Comparison of ENCODE assay signal across 11 cellular contexts in the genomic region with DNA sequence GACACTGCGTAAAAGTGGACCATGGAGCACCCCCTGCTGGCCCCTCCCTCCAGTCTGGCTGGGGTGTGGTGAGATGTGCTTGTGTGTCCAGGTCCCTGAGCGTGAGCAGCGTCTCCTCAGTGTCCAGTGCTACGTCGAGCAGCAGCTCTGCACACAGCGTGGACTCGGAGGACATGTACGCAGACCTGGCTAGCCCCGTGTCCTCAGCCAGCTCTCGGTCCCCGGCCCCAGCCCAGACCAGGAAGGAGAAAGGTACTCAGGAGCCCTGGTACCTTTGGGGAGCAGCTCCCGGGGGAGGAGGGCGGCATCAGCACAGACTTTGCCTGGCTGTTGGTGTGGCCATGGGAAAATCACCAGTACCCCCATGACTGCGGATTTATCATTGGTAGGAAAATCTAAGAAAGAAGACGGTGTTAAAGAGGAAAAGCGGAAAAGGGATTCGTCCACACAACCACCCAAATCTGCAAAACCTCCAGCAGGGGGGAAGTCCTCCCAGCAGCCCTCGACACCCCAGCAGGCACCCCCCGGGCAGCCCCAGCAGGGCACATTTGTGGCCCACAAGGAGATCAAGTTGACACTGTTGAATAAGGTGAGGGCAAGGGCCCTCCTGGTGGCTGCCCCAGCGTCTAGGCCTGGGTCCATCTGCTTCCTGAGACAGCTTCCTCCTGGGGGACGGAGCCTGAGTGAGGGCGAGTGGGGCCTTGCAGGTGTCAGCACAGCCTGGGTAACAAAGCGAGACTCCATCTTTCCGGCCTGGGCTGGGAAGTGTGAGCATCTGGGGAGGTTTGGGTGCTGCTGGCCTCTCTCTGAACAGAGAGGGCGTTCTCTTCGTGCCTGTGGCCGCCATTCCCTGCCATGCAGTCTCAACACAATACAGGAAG. TPM values are rescaled to one million over a fixed set of nuclear protein-coding genes. Genes with fewer than 3 reads are reported as not detected.
DNase-seq lines count a peak whose midpoint lies in the region; ATAC-seq, FAIRE-seq and TF ChIP-seq lines count a peak whose summit lies in the region.
"Had no signal": no experiment of that assay in that cellular context is flagged by ENCODE, and none has a peak within 500 bp of the region (broad histone marks: within the 10 kb centered on the region; RNA-seq: fewer than 3 reads in every experiment).

No MANE protein-coding gene starts in this region.

- peaks cover 49 to 68% of the 10 kb centered on the region in 2 donors for H3K36me3 Mint-ChIP-seq in stimulated activated naive B cell treated with anti-CD40 and anti-IgM and Interleukin-4, amounts not matched to agents 10 μg/mL and 1 μg/mL and 100 μg/mL, for 72 hours
- H3K36me3 Mint-ChIP-seq: type B pancreatic cell had no signal

- peaks cover 4 to 13% of the 10 kb centered on the region in 2 donors for H3K4me1 Mint-ChIP-seq in stimulated activated naive B cell treated with anti-CD40 and anti-IgM and Interleukin-4, amounts not matched to agents 10 μg/mL and 1 μg/mL and 100 μg/mL, for 72 hours

- H3K27ac ChIP-seq in HepG2 (ENCODE audit: extremely low read length, insufficient read depth, low read length), result no peak overlapping the region
- H3K27ac ChIP-seq in right lobe of liver, result no peak overlapping the region
- H3K27ac ChIP-seq: gastroesophageal sphincter, sigmoid colon had no signal

- CTCF ChIA-PET in HepG2 (lab: Yijun Ruan, JAX; ENCODE audit: low intra/inter-chr PET ratio, low total read pairs), result no interaction called here

- POLR2A ChIA-PET in HepG2 (lab: Yijun Ruan, JAX), result no interaction called here

- no peaks in the 10 kb centered on the region for H3K27me3 Mint-ChIP-seq in stimulated activated naive B cell treated with anti-CD40 and anti-IgM and Interleukin-4, amounts not matched to agents 10 μg/mL and 1 μg/mL and 100 μg/mL, for 72 hours
- H3K27me3 Mint-ChIP-seq: activated naive CD8-positive, alpha-beta T cell treated with anti-CD3 and anti-CD28 coated beads, Interleukin-2, amount 50 U/mL, for 24 hours; type B pancreatic cell had no signal

- TF ChIP-seq CTCF in HepG2 (CRISPR knock-in tag; IDR thresholded peaks at IDR 0.05) (0 out of 2 replicates have a peak, but pooled peaks have one; percentile 7), right lobe of liver (IDR thresholded peaks at IDR 0.05) (no peak)

- TF ChIP-seq POLR2A in HepG2 (IDR thresholded peaks at IDR 0.05; ENCODE audit: insufficient read depth in 1 of 2, low read depth in 2 of 2, low read length in 2 of 2) (no peak), right lobe of liver (IDR thresholded peaks at IDR 0.05) (no peak)

- 97% methylated on average over 19 of the region's 27 CpGs for WGBS in HepG2 (ENCODE audit: low lambda C conversion rate)
- 89% methylated on average over 7 of the region's 27 CpGs for WGBS in right lobe of liver (ENCODE audit: insufficient coverage, low coverage, low lambda C conversion rate, missing lambda C conversion rate)

- H3K9me3 Mint-ChIP-seq in stimulated activated naive B cell treated with anti-CD40 and anti-IgM and Interleukin-4, amounts not matched to agents 10 μg/mL and 1 μg/mL and 100 μg/mL, for 72 hours, result no peaks in the 10 kb centered on the region
- H3K9me3 Mint-ChIP-seq: activated naive CD8-positive, alpha-beta T cell treated with anti-CD3 and anti-CD28 coated beads, Interleukin-2, amount 50 U/mL, for 24 hours; type B pancreatic cell had no signal

- H2AFZ ChIP-seq in HepG2 (ENCODE audit: low read length), result no peak overlapping the region

- no peak overlapping the region for H3K9ac ChIP-seq in HepG2 (ENCODE audit: insufficient read depth, low read depth, low read length)

- no peak for FAIRE-seq in HepG2 (lab: Jason Lieb, UNC)

- H3K4me3 Mint-ChIP-seq in stimulated activated naive B cell treated with anti-CD40 and anti-IgM and Interleukin-4, amounts not matched to agents 10 μg/mL and 1 μg/mL and 100 μg/mL, for 72 hours, result no peak overlapping the region
- H3K4me3 Mint-ChIP-seq: activated naive CD8-positive, alpha-beta T cell treated with anti-CD3 and anti-CD28 coated beads, Interleukin-2, amount 50 U/mL, for 24 hours; type B pancreatic cell had no signal

- no peak for DNase-seq in HepG2 (ENCODE audit: low spot score)
- no peak for DNase-seq in right lobe of liver
- DNase-seq in stimulated activated naive B cell treated with anti-CD40 and anti-IgM and Interleukin-4, amounts not matched to agents 10 μg/mL and 1 μg/mL and 100 μg/mL, for 72 hours, result no peak
- DNase-seq: activated CD4-positive, CD25-positive, alpha-beta regulatory T cell; activated naive CD8-positive, alpha-beta T cell treated with anti-CD3 and anti-CD28 coated beads, Interleukin-2, amount 50 U/mL, for 24 hours; NCI-H2081; sigmoid colon; stimulated activated CD4-positive, alpha-beta T cell treated with anti-CD3 and anti-CD28 coated beads, Interleukin-4, amount 100 ng/mL, for 24 hours had no signal

- H3K36me3 ChIP-seq in HepG2 (replicated peaks in 1 of 2; ENCODE audit: control insufficient read depth in 1 of 2, insufficient read depth in 2 of 2, low read length in 2 of 2), result peaks cover 50 to 91% of the 10 kb centered on the region in 2 experiments
- H3K36me3 ChIP-seq in right lobe of liver, result peaks cover 0 to 62% (median 17%) of the 10 kb centered on the region in 4 donors

- H3K4me3 ChIP-seq in HepG2 (replicated peaks in 1 of 3; ENCODE audit: insufficient read depth in 1 of 3, low read depth in 2 of 3, low read length in 3 of 3) (no peak overlapping the region), right lobe of liver (no peak overlapping the region)
- H3K4me3 ChIP-seq: gastroesophageal sphincter, sigmoid colon had no signal

- in situ Hi-C loops in HepG2 (cut with HindIII; ENCODE audit: extremely low pct_ligation_motif_present, low pct_unique_long_range_greater_than_20kb), result no loop called here

- no peak for TF ChIP-seq EP300 in HepG2 (IDR thresholded peaks at IDR 0.05; ENCODE audit: low read depth in 2 of 2, low read length in 2 of 2)
- TF ChIP-seq EP300 in HepG2 (CRISPR knock-in tag; IDR thresholded peaks at IDR 0.05; ENCODE audit: borderline replicate concordance), result no peak

- H3K4me1 ChIP-seq in HepG2 (ENCODE audit: insufficient read depth, low read length), result no peaks in the 10 kb centered on the region
- H3K4me1 ChIP-seq in right lobe of liver, result peaks cover 0 to 4% (median 0%) of the 10 kb centered on the region in 4 donors
- H3K4me1 ChIP-seq: gastroesophageal sphincter, sigmoid colon had no signal

- no peak for ATAC-seq in HepG2
- no peak for ATAC-seq in right lobe of liver
- no peak for ATAC-seq in stimulated activated naive B cell treated with anti-CD40 and anti-IgM and Interleukin-4, amounts not matched to agents 10 μg/mL and 1 μg/mL and 100 μg/mL, for 72 hours (replicated peaks)
- ATAC-seq in GM21526 (IDR thresholded peaks at IDR 0.05; ENCODE audit: low FRiP score, unreplicated experiment), result no peak
- ATAC-seq: activated naive CD8-positive, alpha-beta T cell treated with anti-CD3 and anti-CD28 coated beads, Interleukin-2, amount 50 U/mL, for 24 hours had no signal

- peak overlapping the region; percentile 66 for H3K27ac Mint-ChIP-seq in stimulated activated naive B cell treated with anti-CD40 and anti-IgM and Interleukin-4, amounts not matched to agents 10 μg/mL and 1 μg/mL and 100 μg/mL, for 72 hours
- H3K27ac Mint-ChIP-seq: activated naive CD8-positive, alpha-beta T cell treated with anti-CD3 and anti-CD28 coated beads, Interleukin-2, amount 50 U/mL, for 24 hours; type B pancreatic cell had no signal

- H3K9me3 ChIP-seq in HepG2 (ENCODE audit: low read length) (no peaks in the 10 kb centered on the region), right lobe of liver (no peaks in the 10 kb centered on the region)
- H3K9me3 ChIP-seq: gastroesophageal sphincter, sigmoid colon had no signal

- intact Hi-C loops in HepG2 (cut with micrococcal nuclease; ENCODE audit: unreplicated experiment), result no loop called here
- intact Hi-C loops in right lobe of liver (cut with DNase I), result no loop called here

- TF ChIP-seq RAD21 in HepG2 (CRISPR knock-in tag; IDR thresholded peaks at IDR 0.05), result no peak

- no peaks in the 10 kb centered on the region for H3K79me2 ChIP-seq in HepG2 (ENCODE audit: insufficient read depth, low read length)

- no peak overlapping the region for H3K4me2 ChIP-seq in HepG2 (ENCODE audit: low read depth, low read length)

- peaks cover 3% of the 10 kb centered on the region; the same call in 1 of the 2 replicates for H4K20me1 ChIP-seq in HepG2 (ENCODE audit: insufficient read depth, low read length)

- BruUV-seq in HepG2 (replicated peaks; lab: Mats Ljungman, UMichigan), result no TSS peak

- no peaks in the 10 kb centered on the region for H3K27me3 ChIP-seq in HepG2 (ENCODE audit: control insufficient read depth in 1 of 2, insufficient read depth in 2 of 2, low read length in 2 of 2)
- no peaks in the 10 kb centered on the region for H3K27me3 ChIP-seq in right lobe of liver
- H3K27me3 ChIP-seq: gastroesophageal sphincter, sigmoid colon had no signal

RNA-seq across cellular contexts. Expression of a gene that starts 10.6 kb away (rescaled TPM):
- total RNA-seq in HepG2 (2016; rRNA removed; fragmentation: Illumina TruSeq; extraction: Trizol) (not detected in 2 replicates), right lobe of liver (not detected)
- total RNA-seq in HepG2 (2016; cell fraction: cytosol; rRNA removed; fragmentation: Illumina TruSeq; extraction: Trizol; ENCODE audit: low read depth), result not detected in 2 replicates
- total RNA-seq in HepG2 (2016; cell fraction: insoluble cytoplasmic fraction; rRNA removed; fragmentation: Illumina TruSeq; extraction: Trizol), result not detected in 2 replicates
- total RNA-seq in HepG2 (2016; cell fraction: membrane; rRNA removed; fragmentation: Illumina TruSeq; extraction: Trizol), result not detected in 2 replicates
- total RNA-seq in HepG2 (2016; cell fraction: nucleus; rRNA removed; fragmentation: Illumina TruSeq; extraction: Trizol), result not detected in 2 replicates
- not detected in 2 replicates for polyA plus RNA-seq in HepG2 (2011; rRNA removed)
- polyA plus RNA-seq in HepG2 (2011; cell fraction: cytosol; rRNA removed), result not detected in 2 replicates
- not detected in 2 replicates for polyA plus RNA-seq in HepG2 (2011; cell fraction: nucleus; rRNA removed)
- polyA plus RNA-seq in HepG2 (2012), result not detected in 2 replicates
- polyA plus RNA-seq in HepG2 (2016; cell fraction: cytosol; fragmentation: Illumina TruSeq; extraction: Trizol; ENCODE audit: low read depth), result not detected in 2 replicates
- polyA plus RNA-seq in HepG2 (2016; cell fraction: insoluble cytoplasmic fraction; fragmentation: Illumina TruSeq; extraction: Trizol; ENCODE audit: low read depth), result not detected in 2 replicates
- not detected in 2 replicates for polyA plus RNA-seq in HepG2 (2016; cell fraction: membrane; fragmentation: Illumina TruSeq; extraction: Trizol; ENCODE audit: low read depth)
- not detected in 2 replicates for polyA plus RNA-seq in HepG2 (2016; cell fraction: nucleus; fragmentation: Illumina TruSeq; extraction: Trizol; ENCODE audit: insufficient read depth, low read depth)
- not detected in 2 replicates for polyA minus RNA-seq in HepG2 (2011; rRNA and poly(A)+ RNA removed; ENCODE audit: low replicate concordance)
- polyA minus RNA-seq in HepG2 (2011; cell fraction: cytosol; rRNA and poly(A)+ RNA removed), result not detected in 2 replicates
- polyA minus RNA-seq in HepG2 (2011; cell fraction: nucleus; rRNA and poly(A)+ RNA removed), result not detected in 2 replicates
- total RNA-seq: gastroesophageal sphincter, sigmoid colon had no signal

RNA-seq across cellular contexts. Expression of a gene that starts 23.1 kb away (rescaled TPM):
- 84.2 and 250 TPM in 2 replicates for total RNA-seq in HepG2 (2016; rRNA removed; fragmentation: Illumina TruSeq; extraction: Trizol)
- total RNA-seq in HepG2 (2016; cell fraction: cytosol; rRNA removed; fragmentation: Illumina TruSeq; extraction: Trizol; ENCODE audit: low read depth), result 92.1 and 114 TPM in 2 replicates
- total RNA-seq in HepG2 (2016; cell fraction: insoluble cytoplasmic fraction; rRNA removed; fragmentation: Illumina TruSeq; extraction: Trizol), result 90.4 and 246 TPM in 2 replicates
- 55.3 and 74.3 TPM in 2 replicates for total RNA-seq in HepG2 (2016; cell fraction: membrane; rRNA removed; fragmentation: Illumina TruSeq; extraction: Trizol)
- total RNA-seq in HepG2 (2016; cell fraction: nucleus; rRNA removed; fragmentation: Illumina TruSeq; extraction: Trizol), result 170 and 197 TPM in 2 replicates
- polyA plus RNA-seq in HepG2 (2011; rRNA removed), result 196 and 258 TPM in 2 replicates
- 338 and 484 TPM in 2 replicates for polyA plus RNA-seq in HepG2 (2011; cell fraction: cytosol; rRNA removed)
- polyA plus RNA-seq in HepG2 (2011; cell fraction: nucleus; rRNA removed), result 620 and 660 TPM in 2 replicates
- polyA plus RNA-seq in HepG2 (2012), result 207 and 213 TPM in 2 replicates
- 111 and 128 TPM in 2 replicates for polyA plus RNA-seq in HepG2 (2016; cell fraction: cytosol; fragmentation: Illumina TruSeq; extraction: Trizol; ENCODE audit: low read depth)
- 97.6 and 108 TPM in 2 replicates for polyA plus RNA-seq in HepG2 (2016; cell fraction: insoluble cytoplasmic fraction; fragmentation: Illumina TruSeq; extraction: Trizol; ENCODE audit: low read depth)
- polyA plus RNA-seq in HepG2 (2016; cell fraction: membrane; fragmentation: Illumina TruSeq; extraction: Trizol; ENCODE audit: low read depth), result 58.9 and 66.6 TPM in 2 replicates
- polyA plus RNA-seq in HepG2 (2016; cell fraction: nucleus; fragmentation: Illumina TruSeq; extraction: Trizol; ENCODE audit: insufficient read depth, low read depth), result 462 and 471 TPM in 2 replicates
- polyA minus RNA-seq in HepG2 (2011; rRNA and poly(A)+ RNA removed; ENCODE audit: low replicate concordance), result 170 and 432 TPM in 2 replicates
- 173 and 183 TPM in 2 replicates for polyA minus RNA-seq in HepG2 (2011; cell fraction: cytosol; rRNA and poly(A)+ RNA removed)
- 79.1 and 82.6 TPM in 2 replicates for polyA minus RNA-seq in HepG2 (2011; cell fraction: nucleus; rRNA and poly(A)+ RNA removed)
- 10 to 100 TPM; 22.8 to 70.0 (median 41.3) TPM for total RNA-seq in right lobe of liver

RNA-seq across cellular contexts. Expression of a gene that starts 35.1 kb away (rescaled TPM):
- total RNA-seq in HepG2 (2016; rRNA removed; fragmentation: Illumina TruSeq; extraction: Trizol), result 128 and 187 TPM in 2 replicates
- 86.8 and 92.1 TPM in 2 replicates for total RNA-seq in HepG2 (2016; cell fraction: cytosol; rRNA removed; fragmentation: Illumina TruSeq; extraction: Trizol; ENCODE audit: low read depth)
- 110 and 194 TPM in 2 replicates for total RNA-seq in HepG2 (2016; cell fraction: insoluble cytoplasmic fraction; rRNA removed; fragmentation: Illumina TruSeq; extraction: Trizol)
- 93.3 and 93.5 TPM in 2 replicates for total RNA-seq in HepG2 (2016; cell fraction: membrane; rRNA removed; fragmentation: Illumina TruSeq; extraction: Trizol)
- total RNA-seq in HepG2 (2016; cell fraction: nucleus; rRNA removed; fragmentation: Illumina TruSeq; extraction: Trizol), result 150 and 173 TPM in 2 replicates
- polyA plus RNA-seq in HepG2 (2011; rRNA removed), result 28.1 and 68.9 TPM in 2 replicates
- polyA plus RNA-seq in HepG2 (2011; cell fraction: cytosol; rRNA removed), result 33.1 and 34.9 TPM in 2 replicates
- polyA plus RNA-seq in HepG2 (2011; cell fraction: nucleus; rRNA removed), result 340 and 407 TPM in 2 replicates
- polyA plus RNA-seq in HepG2 (2012), result 81.3 and 104 TPM in 2 replicates
- polyA plus RNA-seq in HepG2 (2016; cell fraction: cytosol; fragmentation: Illumina TruSeq; extraction: Trizol; ENCODE audit: low read depth), result 49.5 and 55.8 TPM in 2 replicates
- polyA plus RNA-seq in HepG2 (2016; cell fraction: insoluble cytoplasmic fraction; fragmentation: Illumina TruSeq; extraction: Trizol; ENCODE audit: low read depth), result 117 and 128 TPM in 2 replicates
- polyA plus RNA-seq in HepG2 (2016; cell fraction: membrane; fragmentation: Illumina TruSeq; extraction: Trizol; ENCODE audit: low read depth), result 64.4 TPM in 2 replicates
- 435 and 459 TPM in 2 replicates for polyA plus RNA-seq in HepG2 (2016; cell fraction: nucleus; fragmentation: Illumina TruSeq; extraction: Trizol; ENCODE audit: insufficient read depth, low read depth)
- 8.9 and 43.8 TPM in 2 replicates for polyA minus RNA-seq in HepG2 (2011; rRNA and poly(A)+ RNA removed; ENCODE audit: low replicate concordance)
- polyA minus RNA-seq in HepG2 (2011; cell fraction: cytosol; rRNA and poly(A)+ RNA removed), result 24.2 and 37.5 TPM in 2 replicates
- polyA minus RNA-seq in HepG2 (2011; cell fraction: nucleus; rRNA and poly(A)+ RNA removed), result 34.4 and 55.3 TPM in 2 replicates
- 10 to 100 TPM; 10.2 to 57.1 (median 15.2) TPM for total RNA-seq in right lobe of liver

RNA-seq across cellular contexts. Expression of a gene that starts 57.6 kb away (rescaled TPM):
- total RNA-seq in HepG2 (2016; rRNA removed; fragmentation: Illumina TruSeq; extraction: Trizol) (19.7 and 27.4 TPM in 2 replicates), right lobe of liver (10 to 100 TPM in 5 of 6 experiments, 1 to 10 TPM in 1; 8.7 to 22.8 (median 16.4) TPM)
- total RNA-seq in HepG2 (2016; cell fraction: cytosol; rRNA removed; fragmentation: Illumina TruSeq; extraction: Trizol; ENCODE audit: low read depth), result 19.4 and 24.7 TPM in 2 replicates
- 14.3 and 27.1 TPM in 2 replicates for total RNA-seq in HepG2 (2016; cell fraction: insoluble cytoplasmic fraction; rRNA removed; fragmentation: Illumina TruSeq; extraction: Trizol)
- total RNA-seq in HepG2 (2016; cell fraction: membrane; rRNA removed; fragmentation: Illumina TruSeq; extraction: Trizol), result 13.2 and 13.7 TPM in 2 replicates
- 23.0 and 25.0 TPM in 2 replicates for total RNA-seq in HepG2 (2016; cell fraction: nucleus; rRNA removed; fragmentation: Illumina TruSeq; extraction: Trizol)
- polyA plus RNA-seq in HepG2 (2011; rRNA removed), result 11.2 and 12.7 TPM in 2 replicates
- 5.1 and 6.6 TPM in 2 replicates for polyA plus RNA-seq in HepG2 (2011; cell fraction: cytosol; rRNA removed)
- polyA plus RNA-seq in HepG2 (2011; cell fraction: nucleus; rRNA removed), result 52.8 and 62.1 TPM in 2 replicates
- 25.6 and 26.4 TPM in 2 replicates for polyA plus RNA-seq in HepG2 (2012)
- 2.5 and 2.8 TPM in 2 replicates for polyA plus RNA-seq in HepG2 (2016; cell fraction: cytosol; fragmentation: Illumina TruSeq; extraction: Trizol; ENCODE audit: low read depth)
- 25.5 and 39.1 TPM in 2 replicates for polyA plus RNA-seq in HepG2 (2016; cell fraction: insoluble cytoplasmic fraction; fragmentation: Illumina TruSeq; extraction: Trizol; ENCODE audit: low read depth)
- 6.0 and 7.1 TPM in 2 replicates for polyA plus RNA-seq in HepG2 (2016; cell fraction: membrane; fragmentation: Illumina TruSeq; extraction: Trizol; ENCODE audit: low read depth)
- 81.5 and 103 TPM in 2 replicates for polyA plus RNA-seq in HepG2 (2016; cell fraction: nucleus; fragmentation: Illumina TruSeq; extraction: Trizol; ENCODE audit: insufficient read depth, low read depth)
- 8.7 and 11.6 TPM in 2 replicates for polyA minus RNA-seq in HepG2 (2011; rRNA and poly(A)+ RNA removed; ENCODE audit: low replicate concordance)
- 9.7 and 11.0 TPM in 2 replicates for polyA minus RNA-seq in HepG2 (2011; cell fraction: cytosol; rRNA and poly(A)+ RNA removed)
- polyA minus RNA-seq in HepG2 (2011; cell fraction: nucleus; rRNA and poly(A)+ RNA removed), result 21.3 and 25.5 TPM in 2 replicates

RNA-seq across cellular contexts. Expression of a gene that starts 58.5 kb away (rescaled TPM):
- total RNA-seq in HepG2 (2016; rRNA removed; fragmentation: Illumina TruSeq; extraction: Trizol) (0.09 and 0.18 TPM in 2 replicates), right lobe of liver (under 1 TPM; 0.15 to 0.98 (median 0.35) TPM)
- total RNA-seq in HepG2 (2016; cell fraction: cytosol; rRNA removed; fragmentation: Illumina TruSeq; extraction: Trizol; ENCODE audit: low read depth), result not detected in 2 replicates
- total RNA-seq in HepG2 (2016; cell fraction: insoluble cytoplasmic fraction; rRNA removed; fragmentation: Illumina TruSeq; extraction: Trizol), result 0.13 and 0.17 TPM in 2 replicates
- 0.12 TPM in 1 of 2 replicates, not detected in the other for total RNA-seq in HepG2 (2016; cell fraction: membrane; rRNA removed; fragmentation: Illumina TruSeq; extraction: Trizol)
- total RNA-seq in HepG2 (2016; cell fraction: nucleus; rRNA removed; fragmentation: Illumina TruSeq; extraction: Trizol), result not detected in 2 replicates
- 0.18 and 0.40 TPM in 2 replicates for polyA plus RNA-seq in HepG2 (2011; rRNA removed)
- polyA plus RNA-seq in HepG2 (2011; cell fraction: cytosol; rRNA removed), result 0.18 and 0.44 TPM in 2 replicates
- polyA plus RNA-seq in HepG2 (2011; cell fraction: nucleus; rRNA removed), result 0.35 and 0.64 TPM in 2 replicates
- 0.40 and 0.47 TPM in 2 replicates for polyA plus RNA-seq in HepG2 (2012)
- polyA plus RNA-seq in HepG2 (2016; cell fraction: cytosol; fragmentation: Illumina TruSeq; extraction: Trizol; ENCODE audit: low read depth), result 0.08 TPM in 1 of 2 replicates, not detected in the other
- polyA plus RNA-seq in HepG2 (2016; cell fraction: insoluble cytoplasmic fraction; fragmentation: Illumina TruSeq; extraction: Trizol; ENCODE audit: low read depth), result 0.26 TPM in 1 of 2 replicates, not detected in the other
- polyA plus RNA-seq in HepG2 (2016; cell fraction: membrane; fragmentation: Illumina TruSeq; extraction: Trizol; ENCODE audit: low read depth), result 0.15 and 0.21 TPM in 2 replicates
- 0.27 TPM in 1 of 2 replicates, not detected in the other for polyA plus RNA-seq in HepG2 (2016; cell fraction: nucleus; fragmentation: Illumina TruSeq; extraction: Trizol; ENCODE audit: insufficient read depth, low read depth)
- polyA minus RNA-seq in HepG2 (2011; rRNA and poly(A)+ RNA removed; ENCODE audit: low replicate concordance), result 0.84 TPM in 1 of 2 replicates, not detected in the other
- polyA minus RNA-seq in HepG2 (2011; cell fraction: cytosol; rRNA and poly(A)+ RNA removed), result not detected in 2 replicates
- not detected in 2 replicates for polyA minus RNA-seq in HepG2 (2011; cell fraction: nucleus; rRNA and poly(A)+ RNA removed)
